In the genomic region with DNA sequence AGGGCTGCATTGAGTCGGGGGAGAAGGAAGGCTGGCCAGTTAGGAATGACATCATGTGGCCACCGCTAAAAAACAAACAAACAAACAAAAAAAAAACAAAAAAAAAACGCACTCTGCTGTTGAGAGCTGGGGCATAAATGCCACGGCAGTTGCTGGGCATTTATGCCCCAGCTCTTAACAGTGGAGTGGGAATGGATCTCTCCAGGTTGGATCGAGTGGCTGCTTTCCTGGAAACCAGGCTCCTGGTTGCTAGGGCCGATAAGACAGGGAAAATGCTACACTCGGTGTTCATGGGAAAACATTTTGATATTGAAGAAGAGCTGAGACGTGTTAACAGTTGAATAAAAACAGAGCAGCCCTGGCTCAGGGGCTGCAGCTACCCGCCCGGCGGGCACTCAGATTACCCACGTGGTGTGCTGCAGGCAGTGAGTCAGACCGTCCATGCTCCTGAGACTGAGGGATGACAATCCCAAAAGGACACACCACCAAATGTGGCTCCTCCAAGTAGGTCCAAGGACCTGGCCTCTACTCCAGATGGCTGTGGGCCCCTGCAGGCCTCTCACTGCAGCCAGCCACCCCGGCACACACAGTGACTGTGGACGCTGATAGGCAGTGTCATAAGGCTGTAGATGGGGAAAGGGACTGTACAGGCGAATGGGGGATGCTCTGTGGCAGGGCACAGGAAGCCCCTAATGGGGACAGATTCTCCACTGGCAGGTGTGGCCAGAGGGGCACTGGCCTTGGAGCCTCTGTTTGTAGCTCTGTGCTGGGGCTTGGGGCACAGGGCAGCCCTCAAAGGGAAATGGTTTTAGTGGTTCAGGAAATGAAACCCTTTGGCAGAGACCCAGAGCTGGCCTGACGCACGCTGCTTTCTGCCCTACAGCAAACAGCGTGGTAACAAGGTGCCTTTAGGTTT, we compare ENCODE assay signal across 9 cellular contexts.
DNase-seq lines count a peak whose midpoint lies in the region; ATAC-seq lines count a peak whose summit lies in the region.
"Had no signal": no experiment of that assay in that cellular context is flagged by ENCODE, and none has a peak within 500 bp of the region (broad histone marks: within the 10 kb centered on the region; RNA-seq: fewer than 3 reads in every experiment).

No MANE protein-coding gene starts in this region.

- ATAC-seq in activated T-cell treated with anti-CD3 and anti-CD28 coated beads, Interleukin-2, amount 50 U/mL, for 72 hours (replicated peaks in 1 of 2) = peak; percentile 90 to 91
- ATAC-seq in HG02981 (IDR thresholded peaks at IDR 0.05; ENCODE audit: unreplicated experiment) = peak; percentile 91

- peak; percentile 28 to 42 for DNase-seq in activated T-cell treated with anti-CD3 and anti-CD28 coated beads, Interleukin-2, amount 50 U/mL, for 72 hours
- DNase-seq in activated T-cell treated with anti-CD3 and anti-CD28 coated beads, Interleukin-2, amount 50 U/mL, for 1 hour = no peak
- DNase-seq in NCI-H2227 treated with DMSO at 0.1 percent for 48 hours (lab: John Stamatoyannopoulos, UW) = peak; percentile 15
- DNase-seq in dermis microvascular lymphatic vessel endothelial cell (ENCODE audit: low read depth in 2 of 2) = peak; percentile 75 to 85
- DNase-seq in putamen (ENCODE audit: low spot score) = peak; percentile 17
- no peak for DNase-seq in stimulated activated CD4-positive, alpha-beta T cell treated with anti-CD3 and anti-CD28 coated beads, Interleukin-2, amount 100 ng/mL, for 24 hours
- DNase-seq in COR-L47 (lab: John Stamatoyannopoulos, UW) = no peak

- H3K27ac Mint-ChIP-seq in activated T-cell treated with anti-CD3 and anti-CD28 coated beads, Interleukin-2, amount 50 U/mL, for 72 hours = no peak overlapping the region

- H3K36me3 Mint-ChIP-seq in activated T-cell treated with anti-CD3 and anti-CD28 coated beads, Interleukin-2, amount 50 U/mL, for 72 hours (ENCODE audit: insufficient read depth in 2 of 2) = no peaks in the 10 kb centered on the region

- peaks cover 12% of the 10 kb centered on the region for H3K4me1 Mint-ChIP-seq in activated T-cell treated with anti-CD3 and anti-CD28 coated beads, Interleukin-2, amount 50 U/mL, for 72 hours (ENCODE audit: low read depth)
- H3K4me1 Mint-ChIP-seq: neural crest cell had no signal

- H3K4me3 Mint-ChIP-seq in activated T-cell treated with anti-CD3 and anti-CD28 coated beads, Interleukin-2, amount 50 U/mL, for 72 hours = no peak overlapping the region
- H3K4me3 Mint-ChIP-seq: neural crest cell had no signal

- H3K9me3 Mint-ChIP-seq in activated T-cell treated with anti-CD3 and anti-CD28 coated beads, Interleukin-2, amount 50 U/mL, for 72 hours = no peaks in the 10 kb centered on the region
- H3K9me3 Mint-ChIP-seq: neural crest cell had no signal

- peaks cover 6% of the 10 kb centered on the region for H3K27me3 Mint-ChIP-seq in activated T-cell treated with anti-CD3 and anti-CD28 coated beads, Interleukin-2, amount 50 U/mL, for 72 hours (ENCODE audit: low read depth)

Comparison
In these comparisons a context has a peak if more than half of its experiments do, and no peak if none do; other contexts are left out.
1. DNase-seq: peak in activated T-cell treated with anti-CD3 and anti-CD28 coated beads, Interleukin-2, amount 50 U/mL, for 72 hours (2 of 2), NCI-H2227 treated with DMSO at 0.1 percent for 48 hours (single experiment), dermis microvascular lymphatic vessel endothelial cell (2 of 2) and putamen (single experiment); none in activated T-cell treated with anti-CD3 and anti-CD28 coated beads, Interleukin-2, amount 50 U/mL, for 1 hour (single experiment), stimulated activated CD4-positive, alpha-beta T cell treated with anti-CD3 and anti-CD28 coated beads, Interleukin-2, amount 100 ng/mL, for 24 hours (0 of 2) and COR-L47 (single experiment).